Comparison of ENCODE assay signal across 21 cellular contexts in genomic region chr19:13505164-13505695, GRCh38. TPM values are rescaled to one million over a fixed set of nuclear protein-coding genes. Genes with fewer than 3 reads are reported as not detected.
DNase-seq lines count a peak whose midpoint lies in the region; ATAC-seq and TF ChIP-seq lines count a peak whose summit lies in the region.
"Had no signal": no experiment of that assay in that cellular context is flagged by ENCODE, and none has a peak within 500 bp of the region (broad histone marks: within the 10 kb centered on the region; RNA-seq: fewer than 3 reads in every experiment).

No MANE protein-coding gene starts in this region.

- WGBS in H9 (ENCODE audit: extremely low coverage, insufficient read length, low lambda C conversion rate), result no CpG with 5 or more reads among the region's 20 CpGs

- no peak overlapping the region for H2BK120ac ChIP-seq in H9 (ENCODE audit: low read depth, low read length, poor library complexity, severe bottlenecking)

- TF ChIP-seq CTCF in AG04449 (IDR thresholded peaks at IDR 0.05; ENCODE audit: insufficient read depth, low read length, missing control alignments) (no peak), H9 (conservative IDR thresholded peaks at IDR 0.05) (no peak)

- H3K27me3 ChIP-seq in H9 (ENCODE audit: insufficient read depth, low read length), result no peaks in the 10 kb centered on the region; the same call in 1 of the 2 replicates
- peaks cover 7% of the 10 kb centered on the region in 2 donors for H3K27me3 ChIP-seq in naive thymus-derived CD4-positive, alpha-beta T cell (ENCODE audit: control insufficient read depth in 2 of 2, insufficient read depth in 2 of 2, low read length in 2 of 2)

- no peak for DNase-seq in AG04449 (ENCODE audit: low read depth, low spot score)
- DNase-seq in H9, result no peak
- peak; percentile 53 for DNase-seq in ecto neural progenitor cell (ENCODE audit: low spot score)
- no peak for DNase-seq in naive thymus-derived CD4-positive, alpha-beta T cell
- DNase-seq in activated CD4-positive, alpha-beta memory T cell treated with anti-CD3 and anti-CD28 coated beads, Interleukin-2, amount 10 ng/mL, durations not matched to agents 7 days and 5 days, result no peak
- no peak for DNase-seq in GF-D8 (lab: John Stamatoyannopoulos, UW)
- DNase-seq: central memory CD4-positive, alpha-beta T cell; COR-L47; effector CD8-positive, alpha-beta T cell; EL; NCI-H1694 treated with DMSO at 0.1 percent for 48 hours; NCI-H446; stimulated activated CD4-positive, alpha-beta T cell treated with anti-CD3 and anti-CD28 coated beads, Interleukin-12 subunit alpha, Interleukin-12 subunit beta, amount 100 ng/mL, for 4 hours; stimulated activated naive CD4-positive, alpha-beta T cell treated with Interleukin-2 at 50 U/mL for 16 hours; upper lobe of right lung had no signal

- peak overlapping the region; percentile 81 to 95 for H3K4me3 Mint-ChIP-seq in H9
- H3K4me3 Mint-ChIP-seq in naive thymus-derived CD4-positive, alpha-beta T cell, result peak overlapping the region in 7 of 10 donors; percentile 36 to 60 (median 43)
- H3K4me3 Mint-ChIP-seq in activated CD4-positive, alpha-beta memory T cell treated with anti-CD3 and anti-CD28 coated beads, Interleukin-2, amount 10 ng/mL, durations not matched to agents 7 days and 5 days, result no peak overlapping the region

- H3K14ac ChIP-seq in H9 (ENCODE audit: insufficient read depth, low read length), result no peak overlapping the region

- H3K4me1 Mint-ChIP-seq in H9, result peaks cover 19 to 32% of the 10 kb centered on the region in 2 experiments
- peaks cover 0 to 6% (median 0%) of the 10 kb centered on the region in 7 donors for H3K4me1 Mint-ChIP-seq in naive thymus-derived CD4-positive, alpha-beta T cell
- no peaks in the 10 kb centered on the region for H3K4me1 Mint-ChIP-seq in activated CD4-positive, alpha-beta memory T cell treated with anti-CD3 and anti-CD28 coated beads, Interleukin-2, amount 10 ng/mL, durations not matched to agents 7 days and 5 days
- H3K4me1 Mint-ChIP-seq: IgD-negative memory B cell had no signal

- no peaks in the 10 kb centered on the region for H3K9me3 ChIP-seq in H9 (ENCODE audit: control insufficient read depth, low read depth, low read length)
- H3K9me3 ChIP-seq in naive thymus-derived CD4-positive, alpha-beta T cell (ENCODE audit: control insufficient read depth in 2 of 3, low read length in 3 of 3), result no peaks in the 10 kb centered on the region
- H3K9me3 ChIP-seq: A549, upper lobe of right lung had no signal

- H3T11ph ChIP-seq in H9 (ENCODE audit: low read length), result no peak overlapping the region

- H2BK5ac ChIP-seq in H9 (ENCODE audit: insufficient read length, low read length), result no peak overlapping the region

- no peak overlapping the region for H3K27ac ChIP-seq in H9 (ENCODE audit: insufficient read length, low read depth, low read length)
- H3K27ac ChIP-seq in naive thymus-derived CD4-positive, alpha-beta T cell (ENCODE audit: low read depth, low read length), result no peak overlapping the region
- H3K27ac ChIP-seq: A549, upper lobe of right lung had no signal

- H3K4me1 ChIP-seq in H9 (ENCODE audit: insufficient read depth, low read length), result no peaks in the 10 kb centered on the region; the same call in 1 of the 2 replicates
- no peaks in the 10 kb centered on the region for H3K4me1 ChIP-seq in naive thymus-derived CD4-positive, alpha-beta T cell (ENCODE audit: control insufficient read depth in 2 of 2, insufficient read depth in 2 of 2, low read length in 2 of 2)
- H3K4me1 ChIP-seq: A549, upper lobe of right lung had no signal

- H3K9ac ChIP-seq in H9 (ENCODE audit: extremely low read depth, insufficient read length, low read length), result no peak overlapping the region

- intact Hi-C loops in naive thymus-derived CD4-positive, alpha-beta T cell (cut with micrococcal nuclease), result no loop called here

- no peak overlapping the region for H2BK20ac ChIP-seq in H9 (ENCODE audit: low read depth, low read length, poor library complexity, severe bottlenecking)

- no peak overlapping the region for H3K18ac ChIP-seq in H9 (ENCODE audit: insufficient read length, low read depth, low read length)

- no peaks in the 10 kb centered on the region; a peak in 1 of 5 replicates for H3K9me3 Mint-ChIP-seq in H9
- H3K9me3 Mint-ChIP-seq in naive thymus-derived CD4-positive, alpha-beta T cell, result peaks cover 0 to 14% (median 3%) of the 10 kb centered on the region in 11 donors
- H3K9me3 Mint-ChIP-seq in activated CD4-positive, alpha-beta memory T cell treated with anti-CD3 and anti-CD28 coated beads, Interleukin-2, amount 10 ng/mL, durations not matched to agents 7 days and 5 days, result no peaks in the 10 kb centered on the region
- H3K9me3 Mint-ChIP-seq: activated T-helper 2 cell treated with anti-CD3 and anti-CD28 coated beads, Interferon-gamma antibody, Interleukin-2, Interleukin-4, amounts not matched to agents 10 μg/mL and 5 μg/mL and 100 μg/mL, durations not matched to agents 14 hours and 24 hours and 36 hours had no signal

- POLR2A ChIA-PET in AG04449 (lab: Yijun Ruan, JAX), result no interaction called here
- POLR2A ChIA-PET in naive thymus-derived CD4-positive, alpha-beta T cell (lab: Charles Lee), result no interaction called here
- POLR2A ChIA-PET in activated CD4-positive, alpha-beta memory T cell treated with anti-CD3 and anti-CD28 coated beads, Interleukin-2, amount 10 ng/mL, durations not matched to agents 7 days and 5 days (lab: Charles Lee), result no interaction called here

- no peak overlapping the region for H4K8ac ChIP-seq in H9 (replicated peaks; ENCODE audit: insufficient read length, low read depth, low read length)

- peak overlapping the region; percentile 61 for H3K4me3 ChIP-seq in AG04449 (ENCODE audit: low read depth, low read length)
- no peak overlapping the region for H3K4me3 ChIP-seq in naive thymus-derived CD4-positive, alpha-beta T cell (ENCODE audit: low read length)
- H3K4me3 ChIP-seq: A549 had no signal

- H3K4me2 ChIP-seq in H9 (ENCODE audit: insufficient read depth, insufficient read length, low read length), result peak overlapping the region; percentile 55
- H3K4me2 ChIP-seq: A549 had no signal

- no peak overlapping the region for H3K23ac ChIP-seq in H9 (ENCODE audit: insufficient read length, low read depth, low read length)

- no peak overlapping the region for H4K5ac ChIP-seq in H9 (ENCODE audit: insufficient read length, low read depth, low read length)

- H2AK5ac ChIP-seq in H9 (ENCODE audit: insufficient read length, low read length), result no peak overlapping the region

- ATAC-seq in naive thymus-derived CD4-positive, alpha-beta T cell, result no peak
- ATAC-seq in GM21423 (IDR thresholded peaks at IDR 0.05; ENCODE audit: unreplicated experiment), result no peak
- ATAC-seq in GM18519 (IDR thresholded peaks at IDR 0.05; ENCODE audit: low FRiP score, unreplicated experiment), result no peak
- ATAC-seq: A549; activated CD4-positive, CD25-positive, alpha-beta regulatory T cell treated with anti-CD3 and anti-CD28 coated beads, Interleukin-2, amount 50 U/mL, for 24 hours; upper lobe of right lung had no signal

- H3K27me3 Mint-ChIP-seq in H9 (ENCODE audit: low read depth), result peaks cover 75% of the 10 kb centered on the region
- peaks cover 56 to 88% (median 71%) of the 10 kb centered on the region in 5 donors for H3K27me3 Mint-ChIP-seq in naive thymus-derived CD4-positive, alpha-beta T cell
- H3K27me3 Mint-ChIP-seq in activated CD4-positive, alpha-beta memory T cell treated with anti-CD3 and anti-CD28 coated beads, Interleukin-2, amount 10 ng/mL, durations not matched to agents 7 days and 5 days, result peaks cover 49% of the 10 kb centered on the region

- CTCF ChIA-PET in AG04449 (lab: Yijun Ruan, JAX), result interaction anchor here (0.9 to 1.1 kb wide), 2 partner anchors 15 to 71 kb away, joined by 3 read pairs; no protein-coding TSS in a partner anchor
- CTCF ChIA-PET in naive thymus-derived CD4-positive, alpha-beta T cell (lab: Charles Lee), result no interaction called here
- CTCF ChIA-PET in activated CD4-positive, alpha-beta memory T cell treated with anti-CD3 and anti-CD28 coated beads, Interleukin-2, amount 10 ng/mL, durations not matched to agents 7 days and 5 days (lab: Charles Lee), result no interaction called here

- no peak overlapping the region for H2AFZ ChIP-seq in H9 (ENCODE audit: low read length)

- no peak overlapping the region for H4K91ac ChIP-seq in H9 (ENCODE audit: insufficient read length, low read depth, low read length)

- H2BK15ac ChIP-seq in H9 (ENCODE audit: low read depth, low read length), result no peak overlapping the region

- H3K36me3 Mint-ChIP-seq in H9 (ENCODE audit: insufficient read depth in 1 of 3, low read depth in 3 of 3), result peaks cover 12 to 28% (median 18%) of the 10 kb centered on the region in 3 experiments; a peak in 6 of 7 replicates
- no peaks in the 10 kb centered on the region for H3K36me3 Mint-ChIP-seq in naive thymus-derived CD4-positive, alpha-beta T cell
- H3K36me3 Mint-ChIP-seq in activated CD4-positive, alpha-beta memory T cell treated with anti-CD3 and anti-CD28 coated beads, Interleukin-2, amount 10 ng/mL, durations not matched to agents 7 days and 5 days (ENCODE audit: low read depth), result no peaks in the 10 kb centered on the region

- peak overlapping the region in 1 of 3 experiments; percentile 13; a peak in 1 of 7 replicates for H3K27ac Mint-ChIP-seq in H9
- H3K27ac Mint-ChIP-seq in naive thymus-derived CD4-positive, alpha-beta T cell, result no peak overlapping the region
- no peak overlapping the region for H3K27ac Mint-ChIP-seq in activated CD4-positive, alpha-beta memory T cell treated with anti-CD3 and anti-CD28 coated beads, Interleukin-2, amount 10 ng/mL, durations not matched to agents 7 days and 5 days
- H3K27ac Mint-ChIP-seq: activated T-helper 2 cell treated with anti-CD3 and anti-CD28 coated beads, Interferon-gamma antibody, Interleukin-2, Interleukin-4, amounts not matched to agents 10 μg/mL and 5 μg/mL and 100 μg/mL, durations not matched to agents 14 hours and 24 hours and 36 hours had no signal

- no peak overlapping the region for H2BK12ac ChIP-seq in H9 (ENCODE audit: insufficient read length, low read depth, low read length)

- no peaks in the 10 kb centered on the region for H4K20me1 ChIP-seq in H9 (ENCODE audit: control insufficient read depth, insufficient read depth, insufficient read length)

- no peaks in the 10 kb centered on the region for H3K36me3 ChIP-seq in naive thymus-derived CD4-positive, alpha-beta T cell (ENCODE audit: control insufficient read depth in 2 of 3, insufficient read depth in 3 of 3, low read length in 3 of 3)
- H3K36me3 ChIP-seq: upper lobe of right lung had no signal

- no peaks in the 10 kb centered on the region for H3K79me2 ChIP-seq in H9 (ENCODE audit: insufficient read depth, low read length)

- H3K4ac ChIP-seq in H9 (ENCODE audit: low read depth, low read length), result no peak overlapping the region

- H3K56ac ChIP-seq in H9 (ENCODE audit: insufficient read length, low read depth, low read length), result no peak overlapping the region

- H3K23me2 ChIP-seq in H9 (ENCODE audit: insufficient read length, low read depth, low read length, poor library complexity, severe bottlenecking), result peaks cover 14% of the 10 kb centered on the region

- no peaks in the 10 kb centered on the region for H3K79me1 ChIP-seq in H9 (ENCODE audit: insufficient read depth, low read depth, low read length, poor library complexity, severe bottlenecking)

RNA-seq across cellular contexts. Expression of gene CACNA1A, which starts 1.0 kb away (rescaled TPM):
- total RNA-seq in H9 (2021), result 7.9 and 8.0 TPM in 2 replicates
- 1 to 10 TPM in 1 of 5 experiments, under 1 TPM in 4; 0.40 to 1.1 (median 0.75) TPM for total RNA-seq in naive thymus-derived CD4-positive, alpha-beta T cell
- polyA plus RNA-seq in naive thymus-derived CD4-positive, alpha-beta T cell, result under 1 TPM; 0.05 to 0.31 TPM
- total RNA-seq in activated CD4-positive, alpha-beta memory T cell treated with anti-CD3 and anti-CD28 coated beads, Interleukin-2, amount 10 ng/mL, durations not matched to agents 7 days and 5 days, result 1 to 10 TPM; 3.6 to 4.1 TPM
